ENCODE assay signal across 21 cellular contexts in genomic region chr19:7385062-7385461, GRCh38.
"Had no signal": no experiment of that assay in that cellular context is flagged by ENCODE, and none has a peak within 500 bp of the region (broad histone marks: within the 10 kb centered on the region; RNA-seq: fewer than 3 reads in every experiment).

No MANE protein-coding gene starts in this region.

- H3K4me1 Mint-ChIP-seq: activated naive CD8-positive, alpha-beta T cell treated with anti-CD3 and anti-CD28 coated beads, Interleukin-2, amount 10 ng/mL, durations not matched to agents 7 days and 5 days had no signal

- H3K36me3 ChIP-seq: neural progenitor cell, right atrium auricular region, transverse colon had no signal

- DNase-seq: activated CD8-positive, alpha-beta memory T cell treated with anti-CD3 and anti-CD28 coated beads for 24 hours; activated CD8-positive, alpha-beta memory T cell treated with anti-CD3 and anti-CD28 coated beads, Interleukin-2, amount 50 U/mL, for 48 hours; activated gamma-delta T cell treated with Interleukin-2 at 50 U/mL for 16 hours; activated naive CD8-positive, alpha-beta T cell treated with anti-CD3 and anti-CD28 coated beads, Interleukin-2, amount 10 ng/mL, durations not matched to agents 7 days and 5 days; caudate nucleus; foreskin keratinocyte; glutamatergic neuron; hypothalamus; left lung; mesenchymal stem cell; mucosa of descending colon; naive B cell; stimulated activated naive CD8-positive, alpha-beta T cell treated with anti-CD3 and anti-CD28 coated beads, Interleukin-15, amount 100 ng/mL, for 72 hours; T-helper 9 cell; transverse colon had no signal

- H3K4me3 Mint-ChIP-seq: activated naive CD8-positive, alpha-beta T cell treated with anti-CD3 and anti-CD28 coated beads, Interleukin-2, amount 10 ng/mL, durations not matched to agents 7 days and 5 days; naive B cell; neural progenitor cell; stimulated activated naive CD8-positive, alpha-beta T cell treated with anti-CD3 and anti-CD28 coated beads, Interleukin-15, amount 100 ng/mL, for 72 hours had no signal

- H3K9me3 Mint-ChIP-seq: activated naive CD8-positive, alpha-beta T cell treated with anti-CD3 and anti-CD28 coated beads, Interleukin-2, amount 10 ng/mL, durations not matched to agents 7 days and 5 days; naive B cell; neural progenitor cell; stimulated activated naive CD8-positive, alpha-beta T cell treated with anti-CD3 and anti-CD28 coated beads, Interleukin-15, amount 100 ng/mL, for 72 hours had no signal

- H3K27ac ChIP-seq: body of pancreas, foreskin keratinocyte, left lung, neural progenitor cell, right atrium auricular region, suprapubic skin, transverse colon had no signal

- H3K27ac Mint-ChIP-seq: activated naive CD8-positive, alpha-beta T cell treated with anti-CD3 and anti-CD28 coated beads, Interleukin-2, amount 10 ng/mL, durations not matched to agents 7 days and 5 days; neural progenitor cell; progenitor cell of endocrine pancreas had no signal

- H3K4me3 ChIP-seq: body of pancreas, left lung, mucosa of descending colon, neural progenitor cell, right atrium auricular region, suprapubic skin, transverse colon had no signal

- H3K4me1 ChIP-seq: foreskin keratinocyte, neural progenitor cell, right atrium auricular region had no signal

- H3K9me3 ChIP-seq: body of pancreas, left lung, mucosa of descending colon, right atrium auricular region, suprapubic skin, transverse colon had no signal

- H3K27me3 ChIP-seq: body of pancreas, foreskin keratinocyte, left lung, neural progenitor cell, right atrium auricular region, suprapubic skin, transverse colon had no signal

- H3K36me3 Mint-ChIP-seq: neural progenitor cell had no signal

- ATAC-seq: activated CD4-positive, CD25-positive, alpha-beta regulatory T cell treated with anti-CD3 and anti-CD28 coated beads, Interleukin-2, amount 50 U/mL, for 24 hours; body of pancreas; foreskin keratinocyte; mucosa of descending colon; stimulated activated naive CD8-positive, alpha-beta T cell treated with anti-CD3 and anti-CD28 coated beads, Interleukin-15, amount 100 ng/mL, for 72 hours had no signal

- H3K27me3 Mint-ChIP-seq: activated naive CD8-positive, alpha-beta T cell treated with anti-CD3 and anti-CD28 coated beads, Interleukin-2, amount 10 ng/mL, durations not matched to agents 7 days and 5 days; naive B cell; progenitor cell of endocrine pancreas; stimulated activated naive CD8-positive, alpha-beta T cell treated with anti-CD3 and anti-CD28 coated beads, Interleukin-15, amount 100 ng/mL, for 72 hours had no signal
